In the genomic region with DNA sequence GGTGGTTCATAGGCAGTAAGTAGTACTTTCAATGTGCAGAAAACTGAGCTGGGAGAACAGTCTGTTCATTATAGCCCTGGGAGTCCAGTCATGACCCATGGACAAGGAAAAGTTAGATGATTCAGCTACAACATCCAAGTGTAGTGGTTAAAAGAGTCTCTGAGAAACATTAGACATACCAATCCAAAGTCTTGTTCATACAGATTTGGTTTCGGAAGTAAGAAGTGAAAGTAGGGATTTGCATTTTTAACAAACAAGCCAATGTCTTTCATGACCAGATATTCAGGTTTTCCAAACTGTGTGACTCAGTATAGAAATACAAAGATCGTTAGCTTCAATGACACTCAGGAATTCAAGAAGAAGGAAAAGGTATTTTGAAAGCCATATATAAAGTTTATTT, we compare ENCODE assay signal across 29 cellular contexts.
"Had no signal": no experiment of that assay in that cellular context is flagged by ENCODE, and none has a peak within 500 bp of the region (broad histone marks: within the 10 kb centered on the region; RNA-seq: fewer than 3 reads in every experiment).

No MANE protein-coding gene starts in this region.

- H3K27me3 ChIP-seq: adrenal gland, ascending aorta, esophagus muscularis mucosa had no signal

- FAIRE-seq: colon had no signal

- H3K27ac ChIP-seq: adrenal gland, ascending aorta, epithelial cell of prostate, esophagus muscularis mucosa had no signal

- ATAC-seq: activated CD4-positive, alpha-beta T cell treated with anti-CD3 and anti-CD28 coated beads for 36 hours; activated CD8-positive, alpha-beta memory T cell treated with anti-CD3 and anti-CD28 coated beads, Interleukin-2, amount 10 ng/mL, durations not matched to agents 7 days and 5 days; activated CD8-positive, alpha-beta T cell treated with anti-CD3 and anti-CD28 coated beads, Interleukin-2, amount 10 ng/mL, durations not matched to agents 7 days and 5 days; activated naive CD8-positive, alpha-beta T cell treated with anti-CD3 and anti-CD28 coated beads, Interleukin-2, amount 50 U/mL, for 24 hours; effector memory CD8-positive, alpha-beta T cell; T-helper 17 cell had no signal

- H3K9me3 ChIP-seq: adrenal gland, ascending aorta had no signal

- DNase-seq: activated CD4-positive, alpha-beta memory T cell treated with anti-CD3 and anti-CD28 coated beads for 36 hours; activated CD4-positive, alpha-beta T cell treated with anti-CD3 and anti-CD28 coated beads for 36 hours; activated CD4-positive, alpha-beta T cell treated with anti-CD3 and anti-CD28 coated beads, Interleukin-2, amount 10 ng/mL, durations not matched to agents 24 days and 14 days; activated CD4-positive, CD25-positive, alpha-beta regulatory T cell; activated CD4-positive, CD25-positive, alpha-beta regulatory T cell treated with anti-CD3 and anti-CD28 coated beads, Interleukin-2, amount 50 U/mL, for 72 hours; activated CD8-positive, alpha-beta memory T cell treated with anti-CD3 and anti-CD28 coated beads, Interleukin-2, amount 10 ng/mL, durations not matched to agents 7 days and 5 days; activated CD8-positive, alpha-beta memory T cell treated with anti-CD3 and anti-CD28 coated beads, Interleukin-2, amount 50 U/mL, for 4 hours; activated CD8-positive, alpha-beta T cell treated with anti-CD3 and anti-CD28 coated beads, Interleukin-2, amount 10 ng/mL, durations not matched to agents 7 days and 5 days; activated effector memory CD4-positive, alpha-beta T cell treated with anti-CD3 and anti-CD28 coated beads, Interleukin-2, amount 50 U/mL, for 16 hours; activated naive CD4-positive, alpha-beta T cell treated with anti-CD3 and anti-CD28 coated beads for 36 hours; activated naive CD8-positive, alpha-beta T cell treated with anti-CD3 and anti-CD28 coated beads for 36 hours; activated naive CD8-positive, alpha-beta T cell treated with anti-CD3 and anti-CD28 coated beads, Interleukin-2, amount 50 U/mL, for 24 hours; activated T-cell treated with anti-CD3 and anti-CD28 coated beads, Interleukin-2, amount 50 U/mL, for 1 hour; activated T-cell treated with anti-CD3 and anti-CD28 coated beads, Interleukin-2, amount 50 U/mL, for 48 hours; adrenal gland; caudate nucleus; cortex of kidney; dermis blood vessel endothelial cell; effector CD4-positive, alpha-beta T cell; effector memory CD8-positive, alpha-beta T cell; foreskin melanocyte; head of caudate nucleus; T-helper 1 cell; T-helper 17 cell; T1000 had no signal

- H3K36me3 ChIP-seq: adrenal gland, ascending aorta, esophagus muscularis mucosa had no signal

- H3K4me3 ChIP-seq: adrenal gland, ascending aorta, esophagus muscularis mucosa had no signal

- H3K4me1 ChIP-seq: adrenal gland, ascending aorta, esophagus muscularis mucosa had no signal
